Comparison of ENCODE assay signal across 1 cellular context in the genomic region with DNA sequence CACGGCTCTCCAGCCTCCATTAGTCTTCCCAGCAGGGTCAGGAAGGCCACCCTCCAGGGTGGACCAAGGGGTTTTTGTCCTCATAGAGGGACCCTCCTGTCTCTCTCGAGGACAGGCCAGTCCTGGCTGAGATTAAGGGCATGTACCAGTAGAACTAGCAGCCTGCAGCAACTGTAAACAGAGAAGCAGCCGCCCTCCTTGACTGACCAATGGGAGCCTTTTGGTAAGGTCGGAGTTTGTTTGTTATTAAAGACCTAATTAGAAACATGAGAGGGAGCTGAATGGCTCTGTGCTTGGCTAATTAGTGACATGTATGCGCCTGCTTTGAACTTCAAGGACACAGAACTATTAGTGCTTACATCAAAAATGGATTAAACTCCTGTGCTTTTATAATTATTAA.
TF ChIP-seq lines count a peak whose summit lies in the region.

No MANE protein-coding gene starts in this region.

TF ChIP-seq in SK-N-SH treated with all-trans-retinoic acid at 6 μM for 48 hours, 23 proteins besides CTCF, POLR2A, EP300 and RAD21 (continued from another document):
- TF ChIP-seq, protein P1, sequence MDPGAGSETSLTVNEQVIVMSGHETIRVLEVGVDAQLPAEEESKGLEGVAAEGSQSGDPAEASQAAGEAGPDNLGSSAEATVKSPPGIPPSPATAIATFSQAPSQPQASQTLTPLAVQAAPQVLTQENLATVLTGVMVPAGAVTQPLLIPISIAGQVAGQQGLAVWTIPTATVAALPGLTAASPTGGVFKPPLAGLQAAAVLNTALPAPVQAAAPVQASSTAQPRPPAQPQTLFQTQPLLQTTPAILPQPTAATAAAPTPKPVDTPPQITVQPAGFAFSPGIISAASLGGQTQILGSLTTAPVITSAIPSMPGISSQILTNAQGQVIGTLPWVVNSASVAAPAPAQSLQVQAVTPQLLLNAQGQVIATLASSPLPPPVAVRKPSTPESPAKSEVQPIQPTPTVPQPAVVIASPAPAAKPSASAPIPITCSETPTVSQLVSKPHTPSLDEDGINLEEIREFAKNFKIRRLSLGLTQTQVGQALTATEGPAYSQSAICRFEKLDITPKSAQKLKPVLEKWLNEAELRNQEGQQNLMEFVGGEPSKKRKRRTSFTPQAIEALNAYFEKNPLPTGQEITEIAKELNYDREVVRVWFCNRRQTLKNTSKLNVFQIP (CRISPR knock-in tag; IDR thresholded peaks at IDR 0.05; ENCODE audit: borderline replicate concordance, low read depth): no peak
- TF ChIP-seq, protein P2, sequence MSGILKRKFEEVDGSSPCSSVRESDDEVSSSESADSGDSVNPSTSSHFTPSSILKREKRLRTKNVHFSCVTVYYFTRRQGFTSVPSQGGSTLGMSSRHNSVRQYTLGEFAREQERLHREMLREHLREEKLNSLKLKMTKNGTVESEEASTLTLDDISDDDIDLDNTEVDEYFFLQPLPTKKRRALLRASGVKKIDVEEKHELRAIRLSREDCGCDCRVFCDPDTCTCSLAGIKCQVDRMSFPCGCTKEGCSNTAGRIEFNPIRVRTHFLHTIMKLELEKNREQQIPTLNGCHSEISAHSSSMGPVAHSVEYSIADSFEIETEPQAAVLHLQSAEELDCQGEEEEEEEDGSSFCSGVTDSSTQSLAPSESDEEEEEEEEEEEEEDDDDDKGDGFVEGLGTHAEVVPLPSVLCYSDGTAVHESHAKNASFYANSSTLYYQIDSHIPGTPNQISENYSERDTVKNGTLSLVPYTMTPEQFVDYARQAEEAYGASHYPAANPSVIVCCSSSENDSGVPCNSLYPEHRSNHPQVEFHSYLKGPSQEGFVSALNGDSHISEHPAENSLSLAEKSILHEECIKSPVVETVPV (CRISPR knock-in tag; IDR thresholded peaks at IDR 0.05): no peak
- TF ChIP-seq SNAI2 (CRISPR knock-in tag; IDR thresholded peaks at IDR 0.05) (no peak), ZFP30 (CRISPR knock-in tag; IDR thresholded peaks at IDR 0.05) (no peak), ARNTL (CRISPR knock-in tag; IDR thresholded peaks at IDR 0.05; ENCODE audit: borderline replicate concordance, low read depth) (no peak), ZC3H10 (CRISPR knock-in tag; IDR thresholded peaks at IDR 0.05) (no peak), OSR1 (CRISPR knock-in tag; IDR thresholded peaks at IDR 0.05) (no peak), CSDC2 (CRISPR knock-in tag; IDR thresholded peaks at IDR 0.05) (no peak)
